10 cellular contexts compared by ENCODE assay signal in genomic region chr2:229873123-229873581, GRCh38. TPM values are rescaled to one million over a fixed set of nuclear protein-coding genes. Genes with fewer than 3 reads are reported as not detected.
A peak's percentile ranks its signal among the peaks of the same experiment; 100 is the strongest.
DNase-seq lines count a peak whose midpoint lies in the region; ATAC-seq and TF ChIP-seq lines count a peak whose summit lies in the region.
"Had no signal": no experiment of that assay in that cellular context is flagged by ENCODE, and none has a peak within 500 bp of the region (broad histone marks: within the 10 kb centered on the region; RNA-seq: fewer than 3 reads in every experiment).

No MANE protein-coding gene starts in this region.

- peak; percentile 72 for ATAC-seq in HG02884 (IDR thresholded peaks at IDR 0.05; ENCODE audit: unreplicated experiment)
- peak; percentile 70 for ATAC-seq in activated T-helper 17 cell treated with anti-CD3 and anti-CD28 coated beads, Interleukin-2, amount 50 U/mL, for 72 hours (replicated peaks)
- ATAC-seq: Right ventricle myocardium inferior had no signal

- in situ Hi-C loops in GM13976 (cut with MboI; ENCODE audit: low sequenced_read_pairs, unreplicated experiment): no loop called here

- no peak overlapping the region for H3K27ac ChIP-seq in tibial nerve
- H3K27ac ChIP-seq: vagina had no signal

- H3K36me3 ChIP-seq in tibial nerve: peaks cover 0 to 45% (median 0%) of the 10 kb centered on the region in 3 donors

- H3K36me3 Mint-ChIP-seq in activated T-cell treated with anti-CD3 and anti-CD28 coated beads, Interleukin-2, amount 50 U/mL, for 24 hours (ENCODE audit: low read depth): peaks cover 87% of the 10 kb centered on the region
- H3K36me3 Mint-ChIP-seq in activated T-helper 17 cell treated with anti-CD3 and anti-CD28 coated beads, Interleukin-2, amount 50 U/mL, for 72 hours (ENCODE audit: low read depth): peaks cover 90% of the 10 kb centered on the region
- H3K36me3 Mint-ChIP-seq in stimulated activated naive CD8-positive, alpha-beta T cell treated with anti-CD3 and anti-CD28 coated beads, Interleukin-15, Interleukin-2, amounts not matched to agents 100 ng/mL and 50 ng/mL, for 24 hours (ENCODE audit: low read depth): peaks cover 64% of the 10 kb centered on the region

- no peak for TF ChIP-seq EP300 in tibial nerve (IDR thresholded peaks at IDR 0.05)

- H3K4me3 ChIP-seq in tibial nerve: no peak overlapping the region
- H3K4me3 ChIP-seq: vagina had no signal

- H3K9me3 ChIP-seq in tibial nerve: no peaks in the 10 kb centered on the region
- H3K9me3 ChIP-seq: vagina had no signal

- no peaks in the 10 kb centered on the region for H3K27me3 ChIP-seq in tibial nerve
- H3K27me3 ChIP-seq: vagina had no signal

- TF ChIP-seq POLR2A in tibial nerve (IDR thresholded peaks at IDR 0.05): no peak

- H3K4me1 ChIP-seq in tibial nerve: peaks cover 0 to 16% (median 2%) of the 10 kb centered on the region in 4 donors

- H3K4me1 Mint-ChIP-seq in activated T-cell treated with anti-CD3 and anti-CD28 coated beads, Interleukin-2, amount 50 U/mL, for 24 hours (ENCODE audit: low read depth): peaks cover 62% of the 10 kb centered on the region
- peaks cover 34% of the 10 kb centered on the region for H3K4me1 Mint-ChIP-seq in activated T-helper 17 cell treated with anti-CD3 and anti-CD28 coated beads, Interleukin-2, amount 50 U/mL, for 72 hours
- H3K4me1 Mint-ChIP-seq in stimulated activated naive CD8-positive, alpha-beta T cell treated with anti-CD3 and anti-CD28 coated beads, Interleukin-15, Interleukin-2, amounts not matched to agents 100 ng/mL and 50 ng/mL, for 24 hours (ENCODE audit: low read depth): peaks cover 51% of the 10 kb centered on the region

- 26 to 29% methylated on average over 1 of the region's 1 CpG for WGBS in tibial nerve, 2 donors

- TF ChIP-seq CTCF in tibial nerve (IDR thresholded peaks at IDR 0.05): no peak
- TF ChIP-seq CTCF in GM13976 (IDR thresholded peaks at IDR 0.05; ENCODE audit: borderline replicate concordance, control extremely low read depth, extremely low read depth, insufficient read depth, missing control alignments): no peak

- peak overlapping the region; percentile 61 for H3K27ac Mint-ChIP-seq in activated T-cell treated with anti-CD3 and anti-CD28 coated beads, Interleukin-2, amount 50 U/mL, for 24 hours
- H3K27ac Mint-ChIP-seq in activated T-helper 17 cell treated with anti-CD3 and anti-CD28 coated beads, Interleukin-2, amount 50 U/mL, for 72 hours: peak overlapping the region; percentile 79
- peak overlapping the region; percentile 77 for H3K27ac Mint-ChIP-seq in stimulated activated naive CD8-positive, alpha-beta T cell treated with anti-CD3 and anti-CD28 coated beads, Interleukin-15, Interleukin-2, amounts not matched to agents 100 ng/mL and 50 ng/mL, for 24 hours

- H3K4me3 Mint-ChIP-seq in activated T-cell treated with anti-CD3 and anti-CD28 coated beads, Interleukin-2, amount 50 U/mL, for 24 hours: no peak overlapping the region
- peak overlapping the region; percentile 41 for H3K4me3 Mint-ChIP-seq in activated T-helper 17 cell treated with anti-CD3 and anti-CD28 coated beads, Interleukin-2, amount 50 U/mL, for 72 hours
- no peak overlapping the region for H3K4me3 Mint-ChIP-seq in stimulated activated naive CD8-positive, alpha-beta T cell treated with anti-CD3 and anti-CD28 coated beads, Interleukin-15, Interleukin-2, amounts not matched to agents 100 ng/mL and 50 ng/mL, for 24 hours

- no peaks in the 10 kb centered on the region for H3K27me3 Mint-ChIP-seq in activated T-cell treated with anti-CD3 and anti-CD28 coated beads, Interleukin-2, amount 50 U/mL, for 24 hours
- no peaks in the 10 kb centered on the region for H3K27me3 Mint-ChIP-seq in activated T-helper 17 cell treated with anti-CD3 and anti-CD28 coated beads, Interleukin-2, amount 50 U/mL, for 72 hours
- no peaks in the 10 kb centered on the region for H3K27me3 Mint-ChIP-seq in stimulated activated naive CD8-positive, alpha-beta T cell treated with anti-CD3 and anti-CD28 coated beads, Interleukin-15, Interleukin-2, amounts not matched to agents 100 ng/mL and 50 ng/mL, for 24 hours

- no peak for DNase-seq in activated T-cell treated with anti-CD3 and anti-CD28 coated beads, Interleukin-2, amount 50 U/mL, for 24 hours
- DNase-seq in activated T-cell treated with anti-CD3 and anti-CD28 coated beads for 4 hours: no peak
- no peak for DNase-seq in 8988T
- no peak for DNase-seq in tibial nerve (ENCODE audit: low spot score in 2 of 2)
- DNase-seq in GM13976 (ENCODE audit: low spot score): no peak

- no peaks in the 10 kb centered on the region for H3K9me3 Mint-ChIP-seq in activated T-cell treated with anti-CD3 and anti-CD28 coated beads, Interleukin-2, amount 50 U/mL, for 24 hours
- no peaks in the 10 kb centered on the region for H3K9me3 Mint-ChIP-seq in activated T-helper 17 cell treated with anti-CD3 and anti-CD28 coated beads, Interleukin-2, amount 50 U/mL, for 72 hours
- no peaks in the 10 kb centered on the region for H3K9me3 Mint-ChIP-seq in stimulated activated naive CD8-positive, alpha-beta T cell treated with anti-CD3 and anti-CD28 coated beads, Interleukin-15, Interleukin-2, amounts not matched to agents 100 ng/mL and 50 ng/mL, for 24 hours

RNA-seq across cellular contexts. Expression of gene TRIP12, which starts 48.7 kb away (rescaled TPM):
- 100 to 1,000 TPM; 224 to 301 TPM for total RNA-seq in activated T-helper 17 cell treated with anti-CD3 and anti-CD28 coated beads, Interleukin-2, amount 50 U/mL, for 72 hours
- 100 to 1,000 TPM; 190 to 210 (median 202) TPM for total RNA-seq in tibial nerve

RNA-seq across cellular contexts. Expression of gene FBXO36, which starts 49.2 kb away (rescaled TPM):
- total RNA-seq in activated T-helper 17 cell treated with anti-CD3 and anti-CD28 coated beads, Interleukin-2, amount 50 U/mL, for 72 hours: under 1 TPM; 0.37 to 0.67 TPM
- 1 to 10 TPM; 2.7 to 7.3 (median 4.2) TPM for total RNA-seq in tibial nerve
